In genomic region chr9:9215050-9215449, GRCh38 we compare ENCODE assay signal across 19 cellular contexts.
"Had no signal": no experiment of that assay in that cellular context is flagged by ENCODE, and none has a peak within 500 bp of the region (broad histone marks: within the 10 kb centered on the region; RNA-seq: fewer than 3 reads in every experiment).

No MANE protein-coding gene starts in this region.

- H3K4me3 ChIP-seq: MG63, Peyer's patch had no signal

- H3K27ac ChIP-seq: KMS-11, Peyer's patch had no signal

- H3K4me1 ChIP-seq: Peyer's patch had no signal

- DNase-seq: activated CD4-positive, alpha-beta T cell treated with anti-CD3 and anti-CD28 coated beads for 48 hours; activated CD4-positive, alpha-beta T cell treated with anti-CD3 and anti-CD28 coated beads, Interleukin-2, amount 50 U/mL, for 4 hours; activated CD4-positive, CD25-positive, alpha-beta regulatory T cell treated with anti-CD3 and anti-CD28 coated beads, Interleukin-2, amount 50 U/mL, for 72 hours; activated CD8-positive, alpha-beta memory T cell treated with anti-CD3 and anti-CD28 coated beads, Interleukin-2, amount 50 U/mL, for 48 hours; activated CD8-positive, alpha-beta T cell treated with anti-CD3 and anti-CD28 coated beads, Interleukin-2, amount 10 ng/mL, durations not matched to agents 7 days and 5 days; activated naive CD4-positive, alpha-beta T cell treated with anti-CD3 and anti-CD28 coated beads, Interleukin-2, amount 50 U/mL, for 16 hours; activated T-cell treated with anti-CD3 and anti-CD28 coated beads, Interleukin-2, amount 50 U/mL, for 1 hour; aorta; MG63; MV-4-11; NCI-H1417 treated with DMSO at 0.1 percent for 48 hours; NCI-H1694; NCI-H2107; NCI-H2171 treated with DMSO at 0.1 percent for 48 hours; NCI-H446; NCI-H524 treated with DMSO at 0.1 percent for 48 hours; Peyer's patch had no signal

- H3K9me3 Mint-ChIP-seq: T-helper 1 cell treated with Interleukin-12 subunit alpha and Interleukin-12 subunit beta and Interleukin-4 antibody, amounts not matched to agents 30 μg/mL and 1 μg/mL, for 36 hours had no signal

- H3K27ac Mint-ChIP-seq: activated CD8-positive, alpha-beta T cell treated with anti-CD3 and anti-CD28 coated beads, Interleukin-2, amount 10 ng/mL, durations not matched to agents 7 days and 5 days; T-helper 1 cell treated with Interleukin-12 subunit alpha and Interleukin-12 subunit beta and Interleukin-4 antibody, amounts not matched to agents 30 μg/mL and 1 μg/mL, for 36 hours had no signal

- ATAC-seq: activated CD8-positive, alpha-beta T cell treated with anti-CD3 and anti-CD28 coated beads, Interleukin-2, amount 10 ng/mL, durations not matched to agents 7 days and 5 days had no signal

- H3K4me3 Mint-ChIP-seq: activated CD8-positive, alpha-beta T cell treated with anti-CD3 and anti-CD28 coated beads, Interleukin-2, amount 10 ng/mL, durations not matched to agents 7 days and 5 days; T-helper 1 cell treated with Interleukin-12 subunit alpha and Interleukin-12 subunit beta and Interleukin-4 antibody, amounts not matched to agents 30 μg/mL and 1 μg/mL, for 36 hours had no signal

- H3K9me3 ChIP-seq: MG63, Peyer's patch had no signal

- H3K27me3 ChIP-seq: MG63, Peyer's patch had no signal

- H3K36me3 ChIP-seq: MG63, Peyer's patch had no signal
